In the genomic region with DNA sequence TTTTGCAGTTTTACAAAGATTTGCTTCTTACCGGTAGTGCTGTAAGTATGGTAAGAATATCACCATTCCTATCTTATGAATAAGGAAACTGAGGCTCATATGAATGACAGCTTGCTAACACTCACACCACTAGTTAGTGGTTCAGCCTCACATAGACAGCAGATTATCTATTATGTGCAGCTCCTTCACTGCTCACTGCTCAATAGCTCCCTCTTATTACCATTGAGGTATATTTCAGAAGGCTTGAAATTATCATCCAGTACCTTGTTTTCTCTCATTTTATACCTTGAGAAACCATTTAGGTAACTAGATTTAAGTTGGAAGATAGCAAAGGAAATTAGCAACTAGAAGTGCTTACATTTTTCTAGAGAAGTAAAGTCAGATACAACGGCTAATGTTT, we compare ENCODE assay signal across 17 cellular contexts. TPM values are rescaled to one million over a fixed set of nuclear protein-coding genes. Genes with fewer than 3 reads are reported as not detected.
DNase-seq lines count a peak whose midpoint lies in the region; ATAC-seq, FAIRE-seq and TF ChIP-seq lines count a peak whose summit lies in the region.
"Had no signal": no experiment of that assay in that cellular context is flagged by ENCODE, and none has a peak within 500 bp of the region (broad histone marks: within the 10 kb centered on the region; RNA-seq: fewer than 3 reads in every experiment).

No MANE protein-coding gene starts in this region.

- H2AFZ ChIP-seq in H1 (ENCODE audit: low read length): no peak overlapping the region

- no peak overlapping the region for H3K27ac Mint-ChIP-seq in activated T-helper 2 cell treated with anti-CD3 and anti-CD28 coated beads, Interferon-gamma antibody, Interleukin-2, Interleukin-4, amounts not matched to agents 10 μg/mL and 5 μg/mL and 100 μg/mL, durations not matched to agents 14 hours and 24 hours and 36 hours
- H3K27ac Mint-ChIP-seq: activated naive CD4-positive, alpha-beta T cell treated with anti-CD3 and anti-CD28 coated beads, Interleukin-2, amount 50 U/mL, for 24 hours; HFFc6 had no signal

- H2AK5ac ChIP-seq in H1 (ENCODE audit: low read depth, low read length): no peak overlapping the region

- H3K36me3 ChIP-seq in GM06990 (ENCODE audit: control insufficient read depth, insufficient read depth, low read length): peaks cover 6% of the 10 kb centered on the region
- H3K36me3 ChIP-seq in H1 (ENCODE audit: control insufficient read depth in 2 of 4, insufficient read depth in 4 of 4, low read length in 3 of 4): peaks cover 0 to 35% (median 15%) of the 10 kb centered on the region in 4 experiments
- H3K36me3 ChIP-seq in mucosa of descending colon (ENCODE audit: low read depth): no peaks in the 10 kb centered on the region

- whole genome bisulfite sequencing in H1 (ENCODE audit: extremely low coverage in 1 of 2, insufficient coverage in 1 of 2, insufficient read length in 1 of 2, insufficient replicate concordance in 2 of 2, low coverage in 1 of 2, low lambda C conversion rate in 2 of 2, missing lambda C conversion rate in 1 of 2), 2 experiments: 92% methylated on average over 2 of the region's 2 CpGs; no CpG with 5 or more reads in 1 of the 2 experiments

- FAIRE-seq in H1 (lab: Jason Lieb, UNC): no peak

- no peak overlapping the region for H2BK120ac ChIP-seq in H1 (replicated peaks; ENCODE audit: low read depth, low read length)

- no peak overlapping the region for H3K27ac ChIP-seq in 22Rv1
- no peak overlapping the region for H3K27ac ChIP-seq in H1 (ENCODE audit: low read depth, low read length)

- H3K14ac ChIP-seq in H1 (ENCODE audit: insufficient read length): no peak overlapping the region

- ATAC-seq in mucosa of descending colon (no peak), HG03442 (IDR thresholded peaks at IDR 0.05; ENCODE audit: unreplicated experiment) (no peak), GM21737 (IDR thresholded peaks at IDR 0.05; ENCODE audit: unreplicated experiment) (no peak)
- ATAC-seq: stimulated activated naive CD8-positive, alpha-beta T cell treated with anti-CD3 and anti-CD28 coated beads, Interleukin-15, Interleukin-2, amounts not matched to agents 100 U/mL and 50 U/mL, for 24 hours had no signal

- no peak overlapping the region for H3K18ac ChIP-seq in H1 (ENCODE audit: extremely low read depth, low read length)

- no peak for TF ChIP-seq EP300 in H1 (IDR thresholded peaks at IDR 0.05; ENCODE audit: borderline replicate concordance in 1 of 2, low read depth in 2 of 2, low read length in 2 of 2)

- H3K4me3 ChIP-seq in GM06990 (replicated peaks; ENCODE audit: low read depth, low read length) (no peak overlapping the region), H1 (ENCODE audit: extremely low read depth in 1 of 4, insufficient read depth in 2 of 4, low read depth in 3 of 4, low read length in 4 of 4) (no peak overlapping the region), mucosa of descending colon (no peak overlapping the region)

- CTCF ChIA-PET in H1 (lab: Charles Lee; ENCODE audit: partially characterized antibody): interaction anchor here (0.8 to 2.0 kb wide), 9 partner anchors 8 to 97 kb away, joined by 3 to 13 read pairs (median 4); no protein-coding TSS in a partner anchor

- no peak overlapping the region for H3K4me3 Mint-ChIP-seq in activated T-helper 2 cell treated with anti-CD3 and anti-CD28 coated beads, Interferon-gamma antibody, Interleukin-2, Interleukin-4, amounts not matched to agents 10 μg/mL and 5 μg/mL and 100 μg/mL, durations not matched to agents 14 hours and 24 hours and 36 hours (ENCODE audit: low read depth)
- H3K4me3 Mint-ChIP-seq: activated naive CD4-positive, alpha-beta T cell treated with anti-CD3 and anti-CD28 coated beads, Interleukin-2, amount 50 U/mL, for 24 hours; HFFc6 had no signal

- no peak overlapping the region for H2BK20ac ChIP-seq in H1 (ENCODE audit: low read length)

- TF ChIP-seq RAD21 in H1 (IDR thresholded peaks at IDR 0.05 in 1 of 2, conservative IDR thresholded peaks at IDR 0.05 in 1 of 2; ENCODE audit: low read depth in 2 of 2, low read length in 2 of 2): peak; percentile 17 to 28; a peak in 1 of 4 replicates

- no peaks in the 10 kb centered on the region for H3K27me3 ChIP-seq in GM06990 (replicated peaks; ENCODE audit: control insufficient read depth, insufficient read depth, low read length)
- no peaks in the 10 kb centered on the region for H3K27me3 ChIP-seq in H1 (replicated peaks in 1 of 4; ENCODE audit: control insufficient read depth in 3 of 4, extremely low read depth in 1 of 4, insufficient read depth in 3 of 4, low read length in 3 of 4)

- no peak overlapping the region for H3K23ac ChIP-seq in H1 (ENCODE audit: insufficient read length)

- no peak overlapping the region for H4K8ac ChIP-seq in H1 (ENCODE audit: extremely low read depth, insufficient read depth, low read length)

- H3K9me3 ChIP-seq in H1 (ENCODE audit: insufficient read depth in 2 of 2, low read depth in 1 of 2, low read length in 1 of 2) (no peaks in the 10 kb centered on the region), mucosa of descending colon (no peaks in the 10 kb centered on the region)

- peaks cover 3 to 8% of the 10 kb centered on the region in 2 experiments; a peak in 2 of 4 replicates for H3K79me2 ChIP-seq in H1 (ENCODE audit: control insufficient read depth in 1 of 2, insufficient read depth in 2 of 2, low read length in 2 of 2)

- H2BK5ac ChIP-seq in H1 (ENCODE audit: low read depth, low read length): no peak overlapping the region

- H3K79me1 ChIP-seq in H1 (ENCODE audit: low read depth, low read length): no peaks in the 10 kb centered on the region; the same call in 1 of the 2 replicates

- peaks cover 0 to 1% of the 10 kb centered on the region in 2 experiments for H4K20me1 ChIP-seq in H1 (replicated peaks in 1 of 2; ENCODE audit: control insufficient read depth in 1 of 2, insufficient read depth in 2 of 2, low read length in 2 of 2)

- no peak overlapping the region for H3K56ac ChIP-seq in H1 (replicated peaks; ENCODE audit: insufficient read length, low read depth, low read length)

- no peak overlapping the region for H4K5ac ChIP-seq in H1 (ENCODE audit: insufficient read length, low read depth, low read length)

- intact Hi-C loops in mucosa of descending colon (cut with DNase I, micrococcal nuclease): no loop called here
- intact Hi-C loops in activated T-helper 2 cell treated with anti-CD3 and anti-CD28 coated beads, Interferon-gamma antibody, Interleukin-2, Interleukin-4, amounts not matched to agents 10 μg/mL and 5 μg/mL and 100 μg/mL, durations not matched to agents 14 hours and 24 hours and 36 hours (cut with micrococcal nuclease): no loop called here

- H3K4me1 ChIP-seq in H1 (replicated peaks in 1 of 4; ENCODE audit: control insufficient read depth in 3 of 4, insufficient read depth in 4 of 4, low read length in 3 of 4) (no peaks in the 10 kb centered on the region), mucosa of descending colon (ENCODE audit: low read depth) (no peaks in the 10 kb centered on the region)

- peak; percentile 67 for TF ChIP-seq CTCF in 22Rv1 (IDR thresholded peaks at IDR 0.05)
- TF ChIP-seq CTCF in GM06990 (IDR thresholded peaks at IDR 0.05; ENCODE audit: insufficient read depth, low read length, poor library complexity, severe bottlenecking): peak; percentile 19
- no peak for TF ChIP-seq CTCF in H1 (IDR thresholded peaks at IDR 0.05; ENCODE audit: control extremely low read depth in 1 of 3, insufficient read depth in 1 of 3, low read depth in 1 of 3, low read length in 3 of 3)
- no peak for TF ChIP-seq CTCF in mucosa of descending colon (IDR thresholded peaks at IDR 0.05)

- no peak overlapping the region for H3K4me2 ChIP-seq in H1 (ENCODE audit: insufficient read depth in 1 of 2, low read depth in 2 of 2, low read length in 2 of 2)

- H2BK12ac ChIP-seq in H1 (ENCODE audit: low read depth, low read length): no peak overlapping the region

- H3K36me3 Mint-ChIP-seq in activated T-helper 2 cell treated with anti-CD3 and anti-CD28 coated beads, Interferon-gamma antibody, Interleukin-2, Interleukin-4, amounts not matched to agents 10 μg/mL and 5 μg/mL and 100 μg/mL, durations not matched to agents 14 hours and 24 hours and 36 hours (ENCODE audit: low read depth): peaks cover 54% of the 10 kb centered on the region

- POLR2A ChIA-PET in H1 (lab: Charles Lee; ENCODE audit: partially characterized antibody): interaction anchor here (1.3 to 1.8 kb wide), 2 partner anchors 13 to 15 kb away, joined by 5 read pairs; a partner anchor contains a TSS

- H3K4ac ChIP-seq in H1 (replicated peaks; ENCODE audit: insufficient read length, low read depth, low read length): no peak overlapping the region

- H2BK15ac ChIP-seq in H1 (ENCODE audit: low read length): no peak overlapping the region

- H3K9me3 Mint-ChIP-seq in activated T-helper 2 cell treated with anti-CD3 and anti-CD28 coated beads, Interferon-gamma antibody, Interleukin-2, Interleukin-4, amounts not matched to agents 10 μg/mL and 5 μg/mL and 100 μg/mL, durations not matched to agents 14 hours and 24 hours and 36 hours: no peaks in the 10 kb centered on the region
- H3K9me3 Mint-ChIP-seq: activated naive CD4-positive, alpha-beta T cell treated with anti-CD3 and anti-CD28 coated beads, Interleukin-2, amount 50 U/mL, for 24 hours had no signal

- no peak overlapping the region for H3K9ac ChIP-seq in H1 (replicated peaks in 1 of 4; ENCODE audit: extremely low read depth in 1 of 4, low read depth in 3 of 4, low read length in 3 of 4)

- peaks cover 3% of the 10 kb centered on the region for H3K4me1 Mint-ChIP-seq in activated T-helper 2 cell treated with anti-CD3 and anti-CD28 coated beads, Interferon-gamma antibody, Interleukin-2, Interleukin-4, amounts not matched to agents 10 μg/mL and 5 μg/mL and 100 μg/mL, durations not matched to agents 14 hours and 24 hours and 36 hours (ENCODE audit: low read depth)
- H3K4me1 Mint-ChIP-seq: activated naive CD4-positive, alpha-beta T cell treated with anti-CD3 and anti-CD28 coated beads, Interleukin-2, amount 50 U/mL, for 24 hours had no signal

- TF ChIP-seq POLR2A in H1 (IDR thresholded peaks at IDR 0.05; ENCODE audit: control extremely low read depth in 1 of 2, low read depth in 2 of 2, low read length in 2 of 2): no peak

- H3K27me3 Mint-ChIP-seq in activated T-helper 2 cell treated with anti-CD3 and anti-CD28 coated beads, Interferon-gamma antibody, Interleukin-2, Interleukin-4, amounts not matched to agents 10 μg/mL and 5 μg/mL and 100 μg/mL, durations not matched to agents 14 hours and 24 hours and 36 hours (ENCODE audit: low read depth): no peaks in the 10 kb centered on the region
- H3K27me3 Mint-ChIP-seq: activated naive CD4-positive, alpha-beta T cell treated with anti-CD3 and anti-CD28 coated beads, Interleukin-2, amount 50 U/mL, for 24 hours had no signal

- no peak for DNase-seq in GM06990 (ENCODE audit: extremely low read depth, insufficient read length)
- DNase-seq in NCI-H748 treated with DMSO at 0.1 percent for 48 hours (lab: John Stamatoyannopoulos, UW): peak; percentile 66
- DNase-seq in H1 (ENCODE audit: low read depth in 1 of 2, low spot score in 2 of 2): no peak
- DNase-seq in mucosa of descending colon: no peak
- no peak for DNase-seq in activated T-helper 2 cell treated with anti-CD3 and anti-CD28 coated beads, Interferon-gamma antibody, Interleukin-2, Interleukin-4, amounts not matched to agents 10 μg/mL and 5 μg/mL and 100 μg/mL, durations not matched to agents 14 hours and 24 hours and 36 hours (ENCODE audit: low spot score)
- DNase-seq: cerebellar nuclear complex; EL; HFFc6; midbrain; NCI-H226; SIG-M5; stimulated activated CD4-positive, alpha-beta T cell treated with anti-CD3 and anti-CD28 coated beads, Interleukin-4, amount 100 ng/mL, for 1 hour; stimulated activated naive CD8-positive, alpha-beta T cell treated with anti-CD3 and anti-CD28 coated beads, Interleukin-15, Interleukin-2, amounts not matched to agents 100 U/mL and 50 U/mL, for 24 hours had no signal

- H3K23me2 ChIP-seq in H1 (ENCODE audit: low read depth, low read length): no peaks in the 10 kb centered on the region

- H4K91ac ChIP-seq in H1 (replicated peaks; ENCODE audit: insufficient read length, low read length): no peak overlapping the region

RNA-seq across cellular contexts. Expression of a gene that starts 15.5 kb away (rescaled TPM):
- total RNA-seq in H1 (2021; fragmentation: NEBNext Ultra II Directional; extraction: Animal tissue kit (Norgen Biotek cat#: 25700)): 23.6 and 25.3 TPM in 2 replicates
- 5.7 and 8.2 TPM in 2 replicates for polyA plus RNA-seq in H1 (2011; rRNA removed)
- polyA plus RNA-seq in H1 (2011; cell fraction: cytosol; rRNA removed): 8.9 TPM
- 11.2 TPM for polyA plus RNA-seq in H1 (2011; cell fraction: nucleus; rRNA removed)
- polyA plus RNA-seq in H1 (2012, experiment 1 of 2): 11.9 to 21.6 TPM (median 14.6 TPM) in 4 replicates
- polyA plus RNA-seq in H1 (2012, experiment 2 of 2): 2.3 TPM
- 10.2 TPM for polyA plus RNA-seq in H1 (2013, experiment 1 of 2)
- 9.6 TPM for polyA plus RNA-seq in H1 (2013, experiment 2 of 2)
- 47.0 and 61.7 TPM in 2 replicates for polyA minus RNA-seq in H1 (2011; rRNA and poly(A)+ RNA removed)
- 8.8 TPM for polyA minus RNA-seq in H1 (2011; cell fraction: cytosol; rRNA and poly(A)+ RNA removed)
- 49.1 TPM for polyA minus RNA-seq in H1 (2011; cell fraction: nucleus; rRNA and poly(A)+ RNA removed)
- total RNA-seq in mucosa of descending colon: 10 to 100 TPM; 13.3 to 25.3 (median 15.2) TPM
- 11.4 and 16.4 TPM in 2 replicates for total RNA-seq in activated T-helper 2 cell treated with anti-CD3 and anti-CD28 coated beads, Interferon-gamma antibody, Interleukin-2, Interleukin-4, amounts not matched to agents 10 μg/mL and 5 μg/mL and 100 μg/mL, durations not matched to agents 14 hours and 24 hours and 36 hours

Comparison
In these comparisons a context has a peak if more than half of its experiments do, and no peak if none do; other contexts are left out.
1. CTCF ChIP-seq: peak in 22Rv1 (single experiment) and GM06990 (single experiment); none in H1 (0 of 3) and mucosa of descending colon (single experiment).